Comparison of ENCODE assay signal across 8 cellular contexts in genomic region chr5:139422307-139422893, GRCh38. TPM values are rescaled to one million over a fixed set of nuclear protein-coding genes. Genes with fewer than 3 reads are reported as not detected.
DNase-seq lines count a peak whose midpoint lies in the region; ATAC-seq and TF ChIP-seq lines count a peak whose summit lies in the region.

No MANE protein-coding gene starts in this region.

- H3K9me3 ChIP-seq in BE2C (no peaks in the 10 kb centered on the region), gastrocnemius medialis (no peaks in the 10 kb centered on the region)

- intact Hi-C loops in gastrocnemius medialis (cut with DNase I; ENCODE audit: low total_unique reads), result loop anchor here (1.0 to 2.0 kb wide), 2 partner anchors 91 to 342 kb away; no protein-coding TSS in a partner anchor

- H3K4me3 ChIP-seq in BE2C (ENCODE audit: low read depth, low read length) (no peak overlapping the region), gastrocnemius medialis (no peak overlapping the region)

- H3K4me1 ChIP-seq in BE2C, result no peaks in the 10 kb centered on the region
- peaks cover 33 to 46% of the 10 kb centered on the region in 2 donors for H3K4me1 ChIP-seq in gastrocnemius medialis

- peak; percentile 47 for DNase-seq in BE2C
- peak; percentile 81 for DNase-seq in GM13977 (ENCODE audit: low spot score)
- DNase-seq in RPMI7951 (ENCODE audit: low read depth), result peak; percentile 65
- DNase-seq in amniotic epithelial cell (ENCODE audit: low read depth), result peak; percentile 67
- peak; percentile 73 for DNase-seq in hepatic stellate cell (ENCODE audit: low spot score)
- DNase-seq in gastrocnemius medialis, result no peak
- DNase-seq in NK-92 treated with Interleukin-12 subunit alpha and Interleukin-12 subunit beta, amount 100 ng/mL, for 24 hours (lab: John Stamatoyannopoulos, UW), result no peak

- TF ChIP-seq CTCF in BE2C (IDR thresholded peaks at IDR 0.05; ENCODE audit: low read depth, low read length), result peak; percentile 95
- TF ChIP-seq CTCF in GM13977 (IDR thresholded peaks at IDR 0.05; ENCODE audit: extremely low read depth, insufficient read depth, missing control alignments), result peak; percentile 87
- peak; percentile 97 for TF ChIP-seq CTCF in LNCAP (IDR thresholded peaks at IDR 0.05)
- peak; percentile 61 to 82 (median 78) for TF ChIP-seq CTCF in gastrocnemius medialis (IDR thresholded peaks at IDR 0.05 in 4 of 5, conservative IDR thresholded peaks at IDR 0.05 in 1 of 5)

- TF ChIP-seq POLR2A in gastrocnemius medialis (IDR thresholded peaks at IDR 0.05), result no peak

- ATAC-seq in gastrocnemius medialis, result peak; percentile 53 to 74

- peak overlapping the region in 1 of 4 donors; percentile 24 for H3K27ac ChIP-seq in gastrocnemius medialis

- in situ Hi-C loops in GM13977 (cut with MboI; ENCODE audit: low pct_unique_long_range_greater_than_20kb, low sequenced_read_pairs, unreplicated experiment), result loop anchor here (5.0 kb wide), 1 partner anchor 95 kb away; no protein-coding TSS in a partner anchor
- in situ Hi-C loops in gastrocnemius medialis (cut with MboI; ENCODE audit: low sequenced_read_pairs in 4 of 4), result loop anchor here in 2 of 4 donors (5.0 kb wide), 1 partner anchor 95 kb away; no protein-coding TSS in a partner anchor

- no peaks in the 10 kb centered on the region for H3K27me3 ChIP-seq in BE2C
- no peaks in the 10 kb centered on the region for H3K27me3 ChIP-seq in gastrocnemius medialis

- H3K36me3 ChIP-seq in BE2C (peaks cover 17% of the 10 kb centered on the region), gastrocnemius medialis (peaks cover 0 to 32% of the 10 kb centered on the region in 2 donors)

RNA-seq across cellular contexts. Expression of gene DNAJC18, which starts 16.9 kb away (rescaled TPM):
- polyA plus RNA-seq in BE2C (2012; ENCODE audit: insufficient read depth, insufficient read length, low read depth), result 8.8 TPM
- 8.7 and 10.3 TPM in 2 replicates for total RNA-seq in RPMI7951 (2014; rRNA removed; shearing (Covaris generic))
- total RNA-seq in gastrocnemius medialis, result 10 to 100 TPM in 3 of 4 donors, 1 to 10 TPM in 1; 5.1 to 21.7 (median 13.3) TPM

RNA-seq across cellular contexts. Expression of gene SPATA24, which starts 18.5 kb away (rescaled TPM):
- polyA plus RNA-seq in BE2C (2012; ENCODE audit: insufficient read depth, insufficient read length, low read depth), result 4.8 TPM
- 4.7 and 6.1 TPM in 2 replicates for total RNA-seq in RPMI7951 (2014; rRNA removed; shearing (Covaris generic))
- 10 to 100 TPM in 3 of 4 donors, 1 to 10 TPM in 1; 6.8 to 24.1 (median 12.5) TPM for total RNA-seq in gastrocnemius medialis

RNA-seq across cellular contexts. Expression of gene PROB1, which starts 27.5 kb away (rescaled TPM):
- 1.9 TPM for polyA plus RNA-seq in BE2C (2012; ENCODE audit: insufficient read depth, insufficient read length, low read depth)
- 0.10 and 0.12 TPM in 2 replicates for total RNA-seq in RPMI7951 (2014; rRNA removed; shearing (Covaris generic))
- total RNA-seq in gastrocnemius medialis, result 10 to 100 TPM; 26.8 to 81.4 (median 52.9) TPM

RNA-seq across cellular contexts. Expression of gene MZB1, which starts 32.7 kb away (rescaled TPM):
- polyA plus RNA-seq in BE2C (2012; ENCODE audit: insufficient read depth, insufficient read length, low read depth), result 0.42 TPM
- total RNA-seq in RPMI7951 (2014; rRNA removed; shearing (Covaris generic)), result not detected in 2 replicates
- under 1 TPM in 1 of 4 donors, not detected in 3; 0.46 TPM for total RNA-seq in gastrocnemius medialis

RNA-seq across cellular contexts. Expression of gene SLC23A1, which starts 39.3 kb away (rescaled TPM):
- polyA plus RNA-seq in BE2C (2012; ENCODE audit: insufficient read depth, insufficient read length, low read depth), result not detected
- not detected in 2 replicates for total RNA-seq in RPMI7951 (2014; rRNA removed; shearing (Covaris generic))
- not detected for total RNA-seq in gastrocnemius medialis

Comparison
In these comparisons a context has a peak if more than half of its experiments do, and no peak if none do; other contexts are left out.
1. DNase-seq: peak in BE2C (single experiment), GM13977 (single experiment), RPMI7951 (single experiment), amniotic epithelial cell (single experiment) and hepatic stellate cell (single experiment); none in gastrocnemius medialis (0 of 2) and NK-92 treated with Interleukin-12 subunit alpha and Interleukin-12 subunit beta, amount 100 ng/mL, for 24 hours (single experiment).
2. RNA of gene PROB1, which starts 27.5 kb away (total RNA-seq): 26.8 to 81.4 TPM in gastrocnemius medialis; 0.10 to 0.12 TPM in RPMI7951; every median in the first group is over 10 times any median in the second.
3. Peak in every context shown above with its lines, with median percentiles within 50 percentile points of each other: CTCF ChIP-seq.